ENCODE assay signal across 27 cellular contexts in genomic region chr7:81526971-81527370, GRCh38.
"Had no signal": no experiment of that assay in that cellular context is flagged by ENCODE, and none has a peak within 500 bp of the region (broad histone marks: within the 10 kb centered on the region; RNA-seq: fewer than 3 reads in every experiment).

No MANE protein-coding gene starts in this region.

- H3K9me3 ChIP-seq: stomach, suprapubic skin, testis, thoracic aorta, thyroid gland, tibial artery, tibial nerve, transverse colon, upper lobe of left lung, upper lobe of right lung, uterus, vagina had no signal

- ATAC-seq: stimulated activated effector memory CD8-positive, alpha-beta T cell treated with anti-CD3 and anti-CD28 coated beads, Interleukin-12 subunit alpha, Interleukin-12 subunit beta, amount 100 ng/mL, for 72 hours; stimulated activated memory B cell treated with anti-CD40 and anti-IgM and Interleukin-4, amounts not matched to agents 10 μg/mL and 1 μg/mL and 100 μg/mL, for 72 hours; stimulated activated naive B cell treated with anti-CD40 and anti-IgM and Interleukin-4, amounts not matched to agents 10 μg/mL and 1 μg/mL and 100 μg/mL, for 72 hours; stimulated activated naive CD8-positive, alpha-beta T cell treated with anti-CD3 and anti-CD28 coated beads, Interleukin-15, amount 100 ng/mL, for 72 hours; stimulated activated naive CD8-positive, alpha-beta T cell treated with anti-CD3 and anti-CD28 coated beads, Interleukin-15, Interleukin-2, amounts not matched to agents 100 U/mL and 50 U/mL, for 24 hours; upper lobe of right lung had no signal

- H3K4me3 ChIP-seq: stomach, suprapubic skin, testis, thoracic aorta, thyroid gland, tibial artery, tibial nerve, transverse colon, upper lobe of left lung, upper lobe of right lung, uterus, vagina had no signal

- FAIRE-seq: urothelium cell line had no signal

- H3K4me1 ChIP-seq: stomach, suprapubic skin, testis, thyroid gland, tibial artery, tibial nerve, transverse colon, upper lobe of left lung, upper lobe of right lung, uterus, vagina had no signal

- H3K36me3 ChIP-seq: stomach, suprapubic skin, thoracic aorta, thyroid gland, tibial artery, tibial nerve, transverse colon, upper lobe of left lung, upper lobe of right lung, uterus, vagina had no signal

- H3K27me3 ChIP-seq: stomach, suprapubic skin, testis, thyroid gland, tibial artery, tibial nerve, transverse colon, upper lobe of left lung, upper lobe of right lung, uterus, vagina had no signal

- H3K27ac ChIP-seq: stomach, suprapubic skin, testis, thoracic aorta, thyroid gland, tibial artery, tibial nerve, transverse colon, upper lobe of left lung, upper lobe of right lung, uterus, vagina had no signal

- DNase-seq: stimulated activated CD4-positive, alpha-beta T cell treated with anti-CD3 and anti-CD28 coated beads, Interleukin-2, amount 100 ng/mL, for 48 hours; stimulated activated CD4-positive, alpha-beta T cell treated with anti-CD3 and anti-CD28 coated beads, Interleukin-4, amount 100 ng/mL, for 1 hour; stimulated activated CD4-positive, alpha-beta T cell treated with anti-CD3 and anti-CD28 coated beads, Interleukin-4, amount 100 ng/mL, for 24 hours; stimulated activated CD4-positive, alpha-beta T cell treated with anti-CD3 and anti-CD28 coated beads, Interleukin-4, amount 100 ng/mL, for 4 hours; stimulated activated CD8-positive, alpha-beta memory T cell treated with anti-CD3 and anti-CD28 coated beads, Interleukin-4, amount 100 ng/mL, for 48 hours; stimulated activated naive B cell treated with anti-CD40 and anti-IgM and Interleukin-4, amounts not matched to agents 10 μg/mL and 1 μg/mL and 100 μg/mL, for 72 hours; stimulated activated naive CD4-positive, alpha-beta T cell; stimulated activated naive CD4-positive, alpha-beta T cell treated with Interleukin-2 at 50 U/mL for 16 hours; stimulated activated naive CD8-positive, alpha-beta T cell treated with anti-CD3 and anti-CD28 coated beads, Interleukin-15, amount 100 ng/mL, for 72 hours; stimulated activated naive CD8-positive, alpha-beta T cell treated with anti-CD3 and anti-CD28 coated beads, Interleukin-15, Interleukin-2, amounts not matched to agents 100 U/mL and 50 U/mL, for 24 hours; stomach; substantia nigra; testis; thyroid gland; tibial artery; transverse colon; trophoblast cell; upper lobe of left lung; upper lobe of right lung; uterus had no signal
